ENCODE assay signal across 8 cellular contexts in genomic region chr9:137618105-137619067, GRCh38. TPM values are rescaled to one million over a fixed set of nuclear protein-coding genes. Genes with fewer than 3 reads are reported as not detected.
DNase-seq lines count a peak whose midpoint lies in the region; ATAC-seq, FAIRE-seq and TF ChIP-seq lines count a peak whose summit lies in the region.

Gene EHMT1, plus strand, starts transcription at chr9:137619005. Its CDS starts 24 bp downstream, at chr9:137619029.

- DNase-seq in DMS153 (lab: John Stamatoyannopoulos, UW) (peak; percentile 73), RCC 7860 (ENCODE audit: low spot score) (peak; percentile 75), activated T-helper 1 cell treated with Interleukin-2 at 50 U/mL for 16 hours (ENCODE audit: low read depth) (peak; percentile 89), fibroblast of gingiva (ENCODE audit: low read depth) (peak; percentile 74)
- peak; percentile 82 to 96 (median 93) for DNase-seq in naive thymus-derived CD8-positive, alpha-beta T cell
- peak; percentile 90 for DNase-seq in stimulated activated naive B cell treated with anti-CD40 and anti-IgM and Interleukin-4, amounts not matched to agents 10 μg/mL and 1 μg/mL and 100 μg/mL, for 72 hours

- no peak for FAIRE-seq in RCC 7860 (lab: Jason Lieb, UNC)

- peaks cover 17 to 46% (median 42%) of the 10 kb centered on the region in 4 donors for H3K4me1 Mint-ChIP-seq in naive thymus-derived CD8-positive, alpha-beta T cell
- peaks cover 23 to 52% of the 10 kb centered on the region in 2 donors for H3K4me1 Mint-ChIP-seq in stimulated activated naive B cell treated with anti-CD40 and anti-IgM and Interleukin-4, amounts not matched to agents 10 μg/mL and 1 μg/mL and 100 μg/mL, for 72 hours

- POLR2A ChIA-PET in naive thymus-derived CD8-positive, alpha-beta T cell (lab: Charles Lee): interaction anchor here (0.6 to 2.1 kb wide), 16 partner anchors 9 to 1135 kb away, joined by 3 to 15 read pairs (median 4); partner anchors contain the start of genes ARRDC1, DPH7, MRPL41 and TUBB4B

- TF ChIP-seq EP300 in Ishikawa (IDR thresholded peaks at IDR 0.05; ENCODE audit: borderline replicate concordance): peak; percentile 17; the same call in 1 of the 2 replicates

- H3K27me3 Mint-ChIP-seq in naive thymus-derived CD8-positive, alpha-beta T cell: no peaks in the 10 kb centered on the region
- no peaks in the 10 kb centered on the region for H3K27me3 Mint-ChIP-seq in stimulated activated naive B cell treated with anti-CD40 and anti-IgM and Interleukin-4, amounts not matched to agents 10 μg/mL and 1 μg/mL and 100 μg/mL, for 72 hours

- peak; percentile 54 for ATAC-seq in GM21528 (IDR thresholded peaks at IDR 0.05; ENCODE audit: low FRiP score, unreplicated experiment)
- peak; percentile 82 to 85 for ATAC-seq in naive thymus-derived CD8-positive, alpha-beta T cell
- ATAC-seq in stimulated activated naive B cell treated with anti-CD40 and anti-IgM and Interleukin-4, amounts not matched to agents 10 μg/mL and 1 μg/mL and 100 μg/mL, for 72 hours (replicated peaks): peak; percentile 77 to 86

- H3K36me3 Mint-ChIP-seq in naive thymus-derived CD8-positive, alpha-beta T cell: peaks cover 0 to 7% (median 0%) of the 10 kb centered on the region in 3 donors
- peaks cover 5 to 30% of the 10 kb centered on the region in 2 donors for H3K36me3 Mint-ChIP-seq in stimulated activated naive B cell treated with anti-CD40 and anti-IgM and Interleukin-4, amounts not matched to agents 10 μg/mL and 1 μg/mL and 100 μg/mL, for 72 hours

- no peak for TF ChIP-seq RAD21 in Ishikawa (IDR thresholded peaks at IDR 0.05; ENCODE audit: low read depth)

- peak within 1 kb of the TSS; percentile 82 to 98 (median 94) for H3K4me3 Mint-ChIP-seq in naive thymus-derived CD8-positive, alpha-beta T cell
- peak within 1 kb of the TSS; percentile 86 to 93 for H3K4me3 Mint-ChIP-seq in stimulated activated naive B cell treated with anti-CD40 and anti-IgM and Interleukin-4, amounts not matched to agents 10 μg/mL and 1 μg/mL and 100 μg/mL, for 72 hours

- H3K9me3 Mint-ChIP-seq in naive thymus-derived CD8-positive, alpha-beta T cell: no peaks in the 10 kb centered on the region
- H3K9me3 Mint-ChIP-seq in stimulated activated naive B cell treated with anti-CD40 and anti-IgM and Interleukin-4, amounts not matched to agents 10 μg/mL and 1 μg/mL and 100 μg/mL, for 72 hours: no peaks in the 10 kb centered on the region

- H3K27ac Mint-ChIP-seq in naive thymus-derived CD8-positive, alpha-beta T cell: peak within 1 kb of the TSS; percentile 76 to 98 (median 94)
- peak within 1 kb of the TSS; percentile 96 for H3K27ac Mint-ChIP-seq in stimulated activated naive B cell treated with anti-CD40 and anti-IgM and Interleukin-4, amounts not matched to agents 10 μg/mL and 1 μg/mL and 100 μg/mL, for 72 hours

TF ChIP-seq in Ishikawa, 13 proteins besides CTCF, POLR2A, EP300 and RAD21:
- TF ChIP-seq EGR1 (IDR thresholded peaks at IDR 0.05): peak; percentile 28; the same call in 1 of the 2 replicates
- TF ChIP-seq ZBTB7A (IDR thresholded peaks at IDR 0.05; ENCODE audit: low read depth): no peak
- TF ChIP-seq CEBPB (IDR thresholded peaks at IDR 0.05): no peak; the same call in 1 of the 2 replicates
- no peak for TF ChIP-seq CREB1 (IDR thresholded peaks at IDR 0.05; ENCODE audit: low read depth)
- TF ChIP-seq FOXM1 (IDR thresholded peaks at IDR 0.05; ENCODE audit: borderline replicate concordance, low read depth): peak; percentile 41; the same call in 1 of the 2 replicates
- peak; percentile 55 for TF ChIP-seq TAF1 (IDR thresholded peaks at IDR 0.05; ENCODE audit: low read depth)
- TF ChIP-seq, protein P1, sequence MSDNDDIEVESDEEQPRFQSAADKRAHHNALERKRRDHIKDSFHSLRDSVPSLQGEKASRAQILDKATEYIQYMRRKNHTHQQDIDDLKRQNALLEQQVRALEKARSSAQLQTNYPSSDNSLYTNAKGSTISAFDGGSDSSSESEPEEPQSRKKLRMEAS (IDR thresholded peaks at IDR 0.05): peak; percentile 74
- peak; percentile 58; the same call in 1 of the 2 replicates for TF ChIP-seq TCF12 (IDR thresholded peaks at IDR 0.05; ENCODE audit: low read depth)
- TF ChIP-seq YY1 (IDR thresholded peaks at IDR 0.05; ENCODE audit: low read depth): peak; percentile 77
- TF ChIP-seq TEAD4 (IDR thresholded peaks at IDR 0.05): peak; percentile 12; the same call in 1 of the 2 replicates
- TF ChIP-seq NFIC (IDR thresholded peaks at IDR 0.05): no peak
- TF ChIP-seq, protein P2, sequence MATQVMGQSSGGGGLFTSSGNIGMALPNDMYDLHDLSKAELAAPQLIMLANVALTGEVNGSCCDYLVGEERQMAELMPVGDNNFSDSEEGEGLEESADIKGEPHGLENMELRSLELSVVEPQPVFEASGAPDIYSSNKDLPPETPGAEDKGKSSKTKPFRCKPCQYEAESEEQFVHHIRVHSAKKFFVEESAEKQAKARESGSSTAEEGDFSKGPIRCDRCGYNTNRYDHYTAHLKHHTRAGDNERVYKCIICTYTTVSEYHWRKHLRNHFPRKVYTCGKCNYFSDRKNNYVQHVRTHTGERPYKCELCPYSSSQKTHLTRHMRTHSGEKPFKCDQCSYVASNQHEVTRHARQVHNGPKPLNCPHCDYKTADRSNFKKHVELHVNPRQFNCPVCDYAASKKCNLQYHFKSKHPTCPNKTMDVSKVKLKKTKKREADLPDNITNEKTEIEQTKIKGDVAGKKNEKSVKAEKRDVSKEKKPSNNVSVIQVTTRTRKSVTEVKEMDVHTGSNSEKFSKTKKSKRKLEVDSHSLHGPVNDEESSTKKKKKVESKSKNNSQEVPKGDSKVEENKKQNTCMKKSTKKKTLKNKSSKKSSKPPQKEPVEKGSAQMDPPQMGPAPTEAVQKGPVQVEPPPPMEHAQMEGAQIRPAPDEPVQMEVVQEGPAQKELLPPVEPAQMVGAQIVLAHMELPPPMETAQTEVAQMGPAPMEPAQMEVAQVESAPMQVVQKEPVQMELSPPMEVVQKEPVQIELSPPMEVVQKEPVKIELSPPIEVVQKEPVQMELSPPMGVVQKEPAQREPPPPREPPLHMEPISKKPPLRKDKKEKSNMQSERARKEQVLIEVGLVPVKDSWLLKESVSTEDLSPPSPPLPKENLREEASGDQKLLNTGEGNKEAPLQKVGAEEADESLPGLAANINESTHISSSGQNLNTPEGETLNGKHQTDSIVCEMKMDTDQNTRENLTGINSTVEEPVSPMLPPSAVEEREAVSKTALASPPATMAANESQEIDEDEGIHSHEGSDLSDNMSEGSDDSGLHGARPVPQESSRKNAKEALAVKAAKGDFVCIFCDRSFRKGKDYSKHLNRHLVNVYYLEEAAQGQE (IDR thresholded peaks at IDR 0.05; ENCODE audit: low read depth): no peak
- TF ChIP-seq, protein P3, sequence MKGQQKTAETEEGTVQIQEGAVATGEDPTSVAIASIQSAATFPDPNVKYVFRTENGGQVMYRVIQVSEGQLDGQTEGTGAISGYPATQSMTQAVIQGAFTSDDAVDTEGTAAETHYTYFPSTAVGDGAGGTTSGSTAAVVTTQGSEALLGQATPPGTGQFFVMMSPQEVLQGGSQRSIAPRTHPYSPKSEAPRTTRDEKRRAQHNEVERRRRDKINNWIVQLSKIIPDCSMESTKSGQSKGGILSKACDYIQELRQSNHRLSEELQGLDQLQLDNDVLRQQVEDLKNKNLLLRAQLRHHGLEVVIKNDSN (IDR thresholded peaks at IDR 0.05): no peak
TF ChIP-seq in Ishikawa: peak in this region for 7.

RNA-seq across cellular contexts. Expression of gene EHMT1, which starts in this region (rescaled TPM):
- 100 to 1,000 TPM; 111 to 113 TPM for total RNA-seq in naive thymus-derived CD8-positive, alpha-beta T cell
- 10 to 100 TPM; 20.9 to 34.4 (median 23.0) TPM for polyA plus RNA-seq in naive thymus-derived CD8-positive, alpha-beta T cell

Comparison
In these comparisons a context has a peak if more than half of its experiments do, and no peak if none do; other contexts are left out.
1. Peak in every context shown above with its lines: DNase-seq and ATAC-seq.